In the genomic region with DNA sequence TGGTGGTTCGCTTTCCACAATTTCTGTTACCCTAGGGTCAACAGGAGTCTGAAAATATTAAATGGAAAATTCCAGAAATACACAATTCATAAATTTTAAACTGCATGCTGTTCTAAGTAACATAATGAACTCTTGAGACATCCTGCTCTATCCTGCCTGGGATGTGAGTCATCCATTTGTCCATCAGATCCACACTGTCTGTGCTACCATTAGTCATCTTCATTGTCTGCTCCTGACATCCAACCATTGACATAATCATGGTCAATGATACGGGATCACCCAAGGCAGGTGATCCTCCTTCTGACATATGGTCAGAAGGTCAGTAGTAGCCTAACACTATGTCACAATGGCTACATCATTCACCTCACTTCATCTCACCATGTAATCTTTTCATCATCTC, we compare ENCODE assay signal across 3 cellular contexts.
TF ChIP-seq lines count a peak whose summit lies in the region.

No MANE protein-coding gene starts in this region.

TF ChIP-seq in SK-N-SH treated with all-trans-retinoic acid at 6 μM for 48 hours, 23 proteins besides CTCF, POLR2A, EP300 and RAD21:
- TF ChIP-seq TOX (CRISPR knock-in tag; IDR thresholded peaks at IDR 0.05; ENCODE audit: borderline replicate concordance) (no peak), ZC3H10 (CRISPR knock-in tag; IDR thresholded peaks at IDR 0.05) (no peak), ISL1 (CRISPR knock-in tag; IDR thresholded peaks at IDR 0.05) (peak; percentile 75), ZNF70 (CRISPR knock-in tag; IDR thresholded peaks at IDR 0.05) (no peak), SNAI2 (CRISPR knock-in tag; IDR thresholded peaks at IDR 0.05) (no peak), OSR1 (CRISPR knock-in tag; IDR thresholded peaks at IDR 0.05) (no peak), ZFP3 (CRISPR knock-in tag; IDR thresholded peaks at IDR 0.05) (peak; percentile 57), ESRRG (CRISPR knock-in tag; IDR thresholded peaks at IDR 0.05) (no peak)
- TF ChIP-seq, protein P1, sequence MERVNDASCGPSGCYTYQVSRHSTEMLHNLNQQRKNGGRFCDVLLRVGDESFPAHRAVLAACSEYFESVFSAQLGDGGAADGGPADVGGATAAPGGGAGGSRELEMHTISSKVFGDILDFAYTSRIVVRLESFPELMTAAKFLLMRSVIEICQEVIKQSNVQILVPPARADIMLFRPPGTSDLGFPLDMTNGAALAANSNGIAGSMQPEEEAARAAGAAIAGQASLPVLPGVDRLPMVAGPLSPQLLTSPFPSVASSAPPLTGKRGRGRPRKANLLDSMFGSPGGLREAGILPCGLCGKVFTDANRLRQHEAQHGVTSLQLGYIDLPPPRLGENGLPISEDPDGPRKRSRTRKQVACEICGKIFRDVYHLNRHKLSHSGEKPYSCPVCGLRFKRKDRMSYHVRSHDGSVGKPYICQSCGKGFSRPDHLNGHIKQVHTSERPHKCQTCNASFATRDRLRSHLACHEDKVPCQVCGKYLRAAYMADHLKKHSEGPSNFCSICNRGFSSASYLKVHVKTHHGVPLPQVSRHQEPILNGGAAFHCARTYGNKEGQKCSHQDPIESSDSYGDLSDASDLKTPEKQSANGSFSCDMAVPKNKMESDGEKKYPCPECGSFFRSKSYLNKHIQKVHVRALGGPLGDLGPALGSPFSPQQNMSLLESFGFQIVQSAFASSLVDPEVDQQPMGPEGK (CRISPR knock-in tag; IDR thresholded peaks at IDR 0.05; ENCODE audit: borderline replicate concordance): no peak
TF ChIP-seq in SK-N-SH treated with all-trans-retinoic acid at 6 μM for 48 hours: peak in this region for 2.

TF ChIP-seq in SK-N-SH, 30 proteins besides CTCF, POLR2A, EP300 and RAD21:
- TF ChIP-seq, protein P2, sequence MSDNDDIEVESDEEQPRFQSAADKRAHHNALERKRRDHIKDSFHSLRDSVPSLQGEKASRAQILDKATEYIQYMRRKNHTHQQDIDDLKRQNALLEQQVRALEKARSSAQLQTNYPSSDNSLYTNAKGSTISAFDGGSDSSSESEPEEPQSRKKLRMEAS (IDR thresholded peaks at IDR 0.05; ENCODE audit: low read depth): no peak
- no peak for TF ChIP-seq RCOR1 (IDR thresholded peaks at IDR 0.05; ENCODE audit: low read length)

TF ChIP-seq in WTC11, 78 proteins besides CTCF, POLR2A, EP300 and RAD21:
- TF ChIP-seq, protein P3, sequence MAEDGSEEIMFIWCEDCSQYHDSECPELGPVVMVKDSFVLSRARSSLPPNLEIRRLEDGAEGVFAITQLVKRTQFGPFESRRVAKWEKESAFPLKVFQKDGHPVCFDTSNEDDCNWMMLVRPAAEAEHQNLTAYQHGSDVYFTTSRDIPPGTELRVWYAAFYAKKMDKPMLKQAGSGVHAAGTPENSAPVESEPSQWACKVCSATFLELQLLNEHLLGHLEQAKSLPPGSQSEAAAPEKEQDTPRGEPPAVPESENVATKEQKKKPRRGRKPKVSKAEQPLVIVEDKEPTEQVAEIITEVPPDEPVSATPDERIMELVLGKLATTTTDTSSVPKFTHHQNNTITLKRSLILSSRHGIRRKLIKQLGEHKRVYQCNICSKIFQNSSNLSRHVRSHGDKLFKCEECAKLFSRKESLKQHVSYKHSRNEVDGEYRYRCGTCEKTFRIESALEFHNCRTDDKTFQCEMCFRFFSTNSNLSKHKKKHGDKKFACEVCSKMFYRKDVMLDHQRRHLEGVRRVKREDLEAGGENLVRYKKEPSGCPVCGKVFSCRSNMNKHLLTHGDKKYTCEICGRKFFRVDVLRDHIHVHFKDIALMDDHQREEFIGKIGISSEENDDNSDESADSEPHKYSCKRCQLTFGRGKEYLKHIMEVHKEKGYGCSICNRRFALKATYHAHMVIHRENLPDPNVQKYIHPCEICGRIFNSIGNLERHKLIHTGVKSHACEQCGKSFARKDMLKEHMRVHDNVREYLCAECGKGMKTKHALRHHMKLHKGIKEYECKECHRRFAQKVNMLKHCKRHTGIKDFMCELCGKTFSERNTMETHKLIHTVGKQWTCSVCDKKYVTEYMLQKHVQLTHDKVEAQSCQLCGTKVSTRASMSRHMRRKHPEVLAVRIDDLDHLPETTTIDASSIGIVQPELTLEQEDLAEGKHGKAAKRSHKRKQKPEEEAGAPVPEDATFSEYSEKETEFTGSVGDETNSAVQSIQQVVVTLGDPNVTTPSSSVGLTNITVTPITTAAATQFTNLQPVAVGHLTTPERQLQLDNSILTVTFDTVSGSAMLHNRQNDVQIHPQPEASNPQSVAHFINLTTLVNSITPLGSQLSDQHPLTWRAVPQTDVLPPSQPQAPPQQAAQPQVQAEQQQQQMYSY (CRISPR knock-in tag; IDR thresholded peaks at IDR 0.05): no peak
- TF ChIP-seq ZNF416 (CRISPR knock-in tag; IDR thresholded peaks at IDR 0.05): no peak
